In genomic region chr4:156633846-156634245, GRCh38 we compare ENCODE assay signal across 21 cellular contexts.
"Had no signal": no experiment of that assay in that cellular context is flagged by ENCODE, and none has a peak within 500 bp of the region (broad histone marks: within the 10 kb centered on the region; RNA-seq: fewer than 3 reads in every experiment).

No MANE protein-coding gene starts in this region.

- H3K4me1 Mint-ChIP-seq: natural killer cell had no signal

- H3K4me3 Mint-ChIP-seq: dendritic cell treated with granulocyte-macrophage colony-stimulating factor and Interleukin-4, amounts not matched to agents 40 ng/mL and 50 ng/mL, for 4 days; natural killer cell; WTC11 had no signal

- H3K4me3 ChIP-seq: ascending aorta, heart left ventricle, lung, pancreas, psoas muscle, right atrium auricular region, upper lobe of right lung had no signal

- H3K27me3 Mint-ChIP-seq: dendritic cell treated with granulocyte-macrophage colony-stimulating factor and Interleukin-4, amounts not matched to agents 40 ng/mL and 50 ng/mL, for 4 days had no signal

- H3K27ac Mint-ChIP-seq: activated naive CD4-positive, alpha-beta T cell treated with anti-CD3 and anti-CD28 coated beads, Interleukin-2, amount 50 U/mL, for 72 hours; dendritic cell treated with granulocyte-macrophage colony-stimulating factor and Interleukin-4, amounts not matched to agents 40 ng/mL and 50 ng/mL, for 4 days; natural killer cell; WTC11 had no signal

- H3K9me3 ChIP-seq: ascending aorta, heart left ventricle, neutrophil, pancreas, psoas muscle, right atrium auricular region, upper lobe of right lung had no signal

- H3K27ac ChIP-seq: brain microvascular endothelial cell, heart left ventricle, neutrophil, pancreas, psoas muscle, right atrium auricular region, upper lobe of right lung had no signal

- H3K4me1 ChIP-seq: heart left ventricle, pancreas, psoas muscle, upper lobe of right lung had no signal

- H3K36me3 Mint-ChIP-seq: natural killer cell had no signal

- H3K36me3 ChIP-seq: ascending aorta, brain microvascular endothelial cell, heart left ventricle, neutrophil, pancreas, right atrium auricular region, upper lobe of right lung had no signal

- ATAC-seq: activated naive CD4-positive, alpha-beta T cell treated with anti-CD3 and anti-CD28 coated beads, Interleukin-2, amount 50 U/mL, for 72 hours; heart left ventricle; natural killer cell; pancreas; psoas muscle; stimulated activated naive CD8-positive, alpha-beta T cell treated with anti-CD3 and anti-CD28 coated beads, Interleukin-15, Interleukin-2, amounts not matched to agents 100 U/mL and 50 U/mL, for 24 hours; upper lobe of right lung; WTC11 had no signal

- DNase-seq: activated gamma-delta T cell treated with Interleukin-2 at 50 U/mL for 16 hours; activated T-cell treated with anti-CD3 and anti-CD28 coated beads, Interleukin-2, amount 50 U/mL, for 1 hour; brain microvascular endothelial cell; caudate nucleus; effector CD4-positive, alpha-beta T cell; heart left ventricle; natural killer cell; pancreas; psoas muscle; stimulated activated CD4-positive, alpha-beta T cell treated with anti-CD3 and anti-CD28 coated beads, Interleukin-12 subunit alpha, Interleukin-12 subunit beta, amount 100 ng/mL, for 4 hours; stimulated activated CD4-positive, alpha-beta T cell treated with anti-CD3 and anti-CD28 coated beads, Interleukin-4, amount 100 ng/mL, for 4 hours; stimulated activated naive CD8-positive, alpha-beta T cell treated with anti-CD3 and anti-CD28 coated beads, Interleukin-15, Interleukin-2, amounts not matched to agents 100 U/mL and 50 U/mL, for 24 hours; T1000; upper lobe of right lung had no signal

- H3K27me3 ChIP-seq: ascending aorta, brain microvascular endothelial cell, heart left ventricle, neutrophil, pancreas, right atrium auricular region, upper lobe of right lung had no signal
